ENCODE assay signal across 1 cellular context in genomic region chr4:42824278-42824977, GRCh38.
TF ChIP-seq lines count a peak whose summit lies in the region.

No MANE protein-coding gene starts in this region.

TF ChIP-seq in HepG2, 621 proteins besides CTCF, POLR2A, EP300 and RAD21 (continued from another document):
- TF ChIP-seq ASH2L (IDR thresholded peaks at IDR 0.05; ENCODE audit: insufficient read length, low read depth, low read length), result no peak
- TF ChIP-seq ZNF354B (CRISPR knock-in tag; IDR thresholded peaks at IDR 0.05), result no peak
- peak; percentile 7; the same call in 1 of the 2 replicates for TF ChIP-seq ARID3A (IDR thresholded peaks at IDR 0.05; ENCODE audit: low read depth, low read length)
- peak; percentile 64; the same call in 1 of the 2 replicates for TF ChIP-seq HHEX (CRISPR knock-in tag; IDR thresholded peaks at IDR 0.05)
- no peak for TF ChIP-seq SRSF1 (optimal IDR thresholded peaks at IDR 0.05; ENCODE audit: low read depth, low read length)
- TF ChIP-seq, protein P1, sequence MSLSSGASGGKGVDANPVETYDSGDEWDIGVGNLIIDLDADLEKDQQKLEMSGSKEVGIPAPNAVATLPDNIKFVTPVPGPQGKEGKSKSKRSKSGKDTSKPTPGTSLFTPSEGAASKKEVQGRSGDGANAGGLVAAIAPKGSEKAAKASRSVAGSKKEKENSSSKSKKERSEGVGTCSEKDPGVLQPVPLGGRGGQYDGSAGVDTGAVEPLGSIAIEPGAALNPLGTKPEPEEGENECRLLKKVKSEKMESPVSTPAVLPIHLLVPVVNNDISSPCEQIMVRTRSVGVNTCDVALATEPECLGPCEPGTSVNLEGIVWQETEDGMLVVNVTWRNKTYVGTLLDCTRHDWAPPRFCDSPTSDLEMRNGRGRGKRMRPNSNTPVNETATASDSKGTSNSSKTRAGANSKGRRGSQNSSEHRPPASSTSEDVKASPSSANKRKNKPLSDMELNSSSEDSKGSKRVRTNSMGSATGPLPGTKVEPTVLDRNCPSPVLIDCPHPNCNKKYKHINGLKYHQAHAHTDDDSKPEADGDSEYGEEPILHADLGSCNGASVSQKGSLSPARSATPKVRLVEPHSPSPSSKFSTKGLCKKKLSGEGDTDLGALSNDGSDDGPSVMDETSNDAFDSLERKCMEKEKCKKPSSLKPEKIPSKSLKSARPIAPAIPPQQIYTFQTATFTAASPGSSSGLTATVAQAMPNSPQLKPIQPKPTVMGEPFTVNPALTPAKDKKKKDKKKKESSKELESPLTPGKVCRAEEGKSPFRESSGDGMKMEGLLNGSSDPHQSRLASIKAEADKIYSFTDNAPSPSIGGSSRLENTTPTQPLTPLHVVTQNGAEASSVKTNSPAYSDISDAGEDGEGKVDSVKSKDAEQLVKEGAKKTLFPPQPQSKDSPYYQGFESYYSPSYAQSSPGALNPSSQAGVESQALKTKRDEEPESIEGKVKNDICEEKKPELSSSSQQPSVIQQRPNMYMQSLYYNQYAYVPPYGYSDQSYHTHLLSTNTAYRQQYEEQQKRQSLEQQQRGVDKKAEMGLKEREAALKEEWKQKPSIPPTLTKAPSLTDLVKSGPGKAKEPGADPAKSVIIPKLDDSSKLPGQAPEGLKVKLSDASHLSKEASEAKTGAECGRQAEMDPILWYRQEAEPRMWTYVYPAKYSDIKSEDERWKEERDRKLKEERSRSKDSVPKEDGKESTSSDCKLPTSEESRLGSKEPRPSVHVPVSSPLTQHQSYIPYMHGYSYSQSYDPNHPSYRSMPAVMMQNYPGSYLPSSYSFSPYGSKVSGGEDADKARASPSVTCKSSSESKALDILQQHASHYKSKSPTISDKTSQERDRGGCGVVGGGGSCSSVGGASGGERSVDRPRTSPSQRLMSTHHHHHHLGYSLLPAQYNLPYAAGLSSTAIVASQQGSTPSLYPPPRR (CRISPR knock-in tag; IDR thresholded peaks at IDR 0.05; ENCODE audit: borderline replicate concordance), result peak; percentile 80
- no peak for TF ChIP-seq FOXA1 (IDR thresholded peaks at IDR 0.05)
- TF ChIP-seq FOXA1 (CRISPR knock-in tag; IDR thresholded peaks at IDR 0.05), result peak; percentile 58
- no peak for TF ChIP-seq WIZ (CRISPR knock-in tag; IDR thresholded peaks at IDR 0.05)
- no peak for TF ChIP-seq ZNF775 (CRISPR knock-in tag; IDR thresholded peaks at IDR 0.05; ENCODE audit: borderline replicate concordance)
- no peak for TF ChIP-seq MBNL3 (CRISPR knock-in tag; conservative IDR thresholded peaks at IDR 0.05)
- TF ChIP-seq SMYD3 (CRISPR knock-in tag; IDR thresholded peaks at IDR 0.05), result no peak
- no peak for TF ChIP-seq FOXP1 (IDR thresholded peaks at IDR 0.05)
- peak; percentile 19; the same call in 1 of the 2 replicates for TF ChIP-seq FOXP1 (CRISPR knock-in tag; IDR thresholded peaks at IDR 0.05)
- TF ChIP-seq FOXK2 (IDR thresholded peaks at IDR 0.05), result no peak
- TF ChIP-seq, protein P2, sequence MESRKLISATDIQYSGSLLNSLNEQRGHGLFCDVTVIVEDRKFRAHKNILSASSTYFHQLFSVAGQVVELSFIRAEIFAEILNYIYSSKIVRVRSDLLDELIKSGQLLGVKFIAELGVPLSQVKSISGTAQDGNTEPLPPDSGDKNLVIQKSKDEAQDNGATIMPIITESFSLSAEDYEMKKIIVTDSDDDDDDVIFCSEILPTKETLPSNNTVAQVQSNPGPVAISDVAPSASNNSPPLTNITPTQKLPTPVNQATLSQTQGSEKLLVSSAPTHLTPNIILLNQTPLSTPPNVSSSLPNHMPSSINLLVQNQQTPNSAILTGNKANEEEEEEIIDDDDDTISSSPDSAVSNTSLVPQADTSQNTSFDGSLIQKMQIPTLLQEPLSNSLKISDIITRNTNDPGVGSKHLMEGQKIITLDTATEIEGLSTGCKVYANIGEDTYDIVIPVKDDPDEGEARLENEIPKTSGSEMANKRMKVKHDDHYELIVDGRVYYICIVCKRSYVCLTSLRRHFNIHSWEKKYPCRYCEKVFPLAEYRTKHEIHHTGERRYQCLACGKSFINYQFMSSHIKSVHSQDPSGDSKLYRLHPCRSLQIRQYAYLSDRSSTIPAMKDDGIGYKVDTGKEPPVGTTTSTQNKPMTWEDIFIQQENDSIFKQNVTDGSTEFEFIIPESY (CRISPR knock-in tag; IDR thresholded peaks at IDR 0.05), result no peak
- no peak for TF ChIP-seq ZNF556 (CRISPR knock-in tag; IDR thresholded peaks at IDR 0.05; ENCODE audit: borderline replicate concordance)
